ENCODE assay signal across 34 cellular contexts in genomic region chr5:36713541-36713940, GRCh38.
A peak's percentile ranks its signal among the peaks of the same experiment; 100 is the strongest.
DNase-seq lines count a peak whose midpoint lies in the region; ATAC-seq and TF ChIP-seq lines count a peak whose summit lies in the region.
"Had no signal": no experiment of that assay in that cellular context is flagged by ENCODE, and none has a peak within 500 bp of the region (broad histone marks: within the 10 kb centered on the region; RNA-seq: fewer than 3 reads in every experiment).

No MANE protein-coding gene starts in this region.

- H3K27ac ChIP-seq in OCI-LY3 (ENCODE audit: low read length) = no peak overlapping the region
- H3K27ac ChIP-seq: 22Rv1; A549; BLaER1; BLaER1 treated with 17β-estradiol and CSF1 and Interleukin-3, amounts not matched to agents 10 nM and 100 nM; C4-2B had no signal

- H2AFZ ChIP-seq in OCI-LY3 (ENCODE audit: low read depth, low read length) = no peak overlapping the region

- no peaks in the 10 kb centered on the region for H3K9me3 ChIP-seq in OCI-LY3 (ENCODE audit: insufficient read depth, low read length)
- H3K9me3 ChIP-seq: BE2C, Caco-2 had no signal

- H3K4me2 ChIP-seq in OCI-LY3 (ENCODE audit: low read length) = peak overlapping the region; percentile 26
- H3K4me2 ChIP-seq: A549; BLaER1; BLaER1 treated with 17β-estradiol and CSF1 and Interleukin-3, amounts not matched to agents 10 nM and 100 nM had no signal

- no peaks in the 10 kb centered on the region; the same call in 1 of the 2 replicates for H3K79me2 ChIP-seq in OCI-LY3 (ENCODE audit: low read length)

- no peaks in the 10 kb centered on the region for H3K4me1 Mint-ChIP-seq in natural killer cell
- H3K4me1 Mint-ChIP-seq: CD4-positive, alpha-beta memory T cell; CD8-positive, alpha-beta memory T cell had no signal

- H3K9me3 Mint-ChIP-seq in natural killer cell = no peaks in the 10 kb centered on the region
- H3K9me3 Mint-ChIP-seq: CD4-positive, alpha-beta T cell had no signal

- peaks cover 2% of the 10 kb centered on the region for H3K36me3 ChIP-seq in OCI-LY3 (replicated peaks; ENCODE audit: low read depth, low read length)
- H3K36me3 ChIP-seq: BE2C; BLaER1; BLaER1 treated with 17β-estradiol and CSF1 and Interleukin-3, amounts not matched to agents 10 nM and 100 nM had no signal

- H3K27me3 ChIP-seq in OCI-LY3 (ENCODE audit: low read depth, low read length) = no peaks in the 10 kb centered on the region
- H3K27me3 ChIP-seq: BLaER1; BLaER1 treated with 17β-estradiol and CSF1 and Interleukin-3, amounts not matched to agents 10 nM and 100 nM had no signal

- H3K4me3 Mint-ChIP-seq in natural killer cell = no peak overlapping the region
- H3K4me3 Mint-ChIP-seq: B cell; CD14-positive monocyte; CD4-positive, alpha-beta memory T cell; CD4-positive, alpha-beta T cell; CD4-positive, CD25-positive, alpha-beta regulatory T cell; CD8-positive, alpha-beta memory T cell; CD8-positive, alpha-beta T cell had no signal

- no peaks in the 10 kb centered on the region for H3K27me3 Mint-ChIP-seq in natural killer cell (ENCODE audit: low read depth in 2 of 2)
- H3K27me3 Mint-ChIP-seq: B cell; CD4-positive, alpha-beta T cell had no signal

- peaks cover 7% of the 10 kb centered on the region for H3K36me3 Mint-ChIP-seq in natural killer cell
- H3K36me3 Mint-ChIP-seq: CD4-positive, alpha-beta memory T cell; CD4-positive, CD25-positive, alpha-beta regulatory T cell; CD8-positive, alpha-beta memory T cell had no signal

- peaks cover 15% of the 10 kb centered on the region for H3K4me1 ChIP-seq in OCI-LY3 (ENCODE audit: low read length)
- H3K4me1 ChIP-seq: A549, BE2C, BLaER1, Caco-2 had no signal

- no peak for TF ChIP-seq CTCF in OCI-LY3 (IDR thresholded peaks at IDR 0.05; ENCODE audit: low read depth, low read length)
- no peak for TF ChIP-seq CTCF in natural killer cell (IDR thresholded peaks at IDR 0.05)

- peak; percentile 45 for DNase-seq in COLO829 (ENCODE audit: low spot score)
- peak; percentile 98 for DNase-seq in SK-MEL-5 (ENCODE audit: low read depth, low spot score)
- DNase-seq in foreskin melanocyte = peak; percentile 52
- DNase-seq in NCI-H2196 treated with DMSO at 0.1 percent for 48 hours (lab: John Stamatoyannopoulos, UW; ENCODE audit: unreplicated experiment) = no peak
- no peak for DNase-seq in GM19238 (ENCODE audit: insufficient read length, low spot score)
- DNase-seq in natural killer cell = no peak
- DNase-seq in medulla oblongata (ENCODE audit: extremely low spot score) = no peak
- DNase-seq: 8988T; ACHN; AML-193; BE2C; C1 segment of cervical spinal cord; Caco-2; Calu3; CD4-positive, alpha-beta memory T cell; CD4-positive, alpha-beta T cell; CD4-positive, CD25-positive, alpha-beta regulatory T cell; CD8-positive, alpha-beta memory T cell; CD8-positive, alpha-beta T cell; COR-L47; DMS 273 treated with DMSO at 0.1 percent for 48 hours; DMS153; DMS79; DMS79 treated with DMSO at 0.1 percent for 48 hours; DND-41; EL had no signal

- in situ Hi-C loops in SK-MEL-5 (cut with HindIII; ENCODE audit: low pct_unique_long_range_greater_than_20kb, low sequenced_read_pairs) = loop anchor here (25.0 kb wide), 2 partner anchors 299 to 301 kb away; no protein-coding TSS in a partner anchor

- H3K27ac Mint-ChIP-seq in natural killer cell = no peak overlapping the region
- H3K27ac Mint-ChIP-seq: B cell; CD4-positive, alpha-beta memory T cell; CD4-positive, alpha-beta T cell; CD4-positive, CD25-positive, alpha-beta regulatory T cell; CD8-positive, alpha-beta T cell had no signal

- no peak for ATAC-seq in natural killer cell
- ATAC-seq: A549; CD8-positive, alpha-beta T cell had no signal

- peaks cover 12% of the 10 kb centered on the region; the same call in 1 of the 2 replicates for H4K20me1 ChIP-seq in OCI-LY3 (ENCODE audit: insufficient read depth, low read length)
- H4K20me1 ChIP-seq: BLaER1; BLaER1 treated with 17β-estradiol and CSF1 and Interleukin-3, amounts not matched to agents 10 nM and 100 nM had no signal

- no peak overlapping the region for H3K4me3 ChIP-seq in OCI-LY3 (ENCODE audit: low read length)
- H3K4me3 ChIP-seq: A549; BLaER1; BLaER1 treated with 17β-estradiol and CSF1 and Interleukin-3, amounts not matched to agents 10 nM and 100 nM had no signal

- intact Hi-C loops in natural killer cell (cut with micrococcal nuclease) = no loop called here

- no peak overlapping the region for H3K9ac ChIP-seq in OCI-LY3 (ENCODE audit: low read length)
- H3K9ac ChIP-seq: BLaER1; BLaER1 treated with 17β-estradiol and CSF1 and Interleukin-3, amounts not matched to agents 10 nM and 100 nM had no signal

Comparison
In these comparisons a context has a peak if more than half of its experiments do, and no peak if none do; other contexts are left out.
1. DNase-seq: peak in COLO829 (single experiment), SK-MEL-5 (single experiment) and foreskin melanocyte (single experiment); none in NCI-H2196 treated with DMSO at 0.1 percent for 48 hours (single experiment), GM19238 (single experiment), natural killer cell (single experiment) and medulla oblongata (single experiment).